ENCODE assay signal across 9 cellular contexts in genomic region chr1:93178418-93178817, GRCh38. TPM values are rescaled to one million over a fixed set of nuclear protein-coding genes. Genes with fewer than 3 reads are reported as not detected.
DNase-seq lines count a peak whose midpoint lies in the region; ATAC-seq and TF ChIP-seq lines count a peak whose summit lies in the region.
"Had no signal": no experiment of that assay in that cellular context is flagged by ENCODE, and none has a peak within 500 bp of the region (broad histone marks: within the 10 kb centered on the region; RNA-seq: fewer than 3 reads in every experiment).

No MANE protein-coding gene starts in this region.

- H3K9me2 ChIP-seq in SU-DHL-6 (replicated peaks; ENCODE audit: insufficient read depth, low read length): no peaks in the 10 kb centered on the region

- ATAC-seq in foreskin keratinocyte (no peak), HG02642 (IDR thresholded peaks at IDR 0.05; ENCODE audit: poor library complexity, unreplicated experiment) (no peak), HG02938 (IDR thresholded peaks at IDR 0.05; ENCODE audit: unreplicated experiment) (no peak)

- no peak overlapping the region for H2AFZ ChIP-seq in SU-DHL-6 (ENCODE audit: low read depth, low read length, severe bottlenecking)

- 31 to 48% (median 39%) methylated on average over 5 of the region's 5 CpGs for WGBS in spleen, 5 donors

- no peaks in the 10 kb centered on the region for H3K9me3 ChIP-seq in SU-DHL-6 (ENCODE audit: insufficient read depth, low read length)
- no peaks in the 10 kb centered on the region for H3K9me3 ChIP-seq in spleen

- peak overlapping the region; percentile 77 for H3K4me2 ChIP-seq in SU-DHL-6 (ENCODE audit: low read depth, low read length, poor library complexity, severe bottlenecking)

- H3K9ac ChIP-seq in SU-DHL-6 (ENCODE audit: low read length): peak overlapping the region; percentile 84

- H3K4me1 ChIP-seq in foreskin keratinocyte (peaks cover 17% of the 10 kb centered on the region), spleen (peaks cover 29 to 81% (median 63%) of the 10 kb centered on the region in 6 donors)

- H3K27ac ChIP-seq in SU-DHL-6 (ENCODE audit: low read depth, low read length) (no peak overlapping the region), foreskin keratinocyte (peak overlapping the region; percentile 88), spleen (peak overlapping the region in 1 of 8 donors; percentile 95)

- H3K27me3 ChIP-seq in SU-DHL-6 (ENCODE audit: low read length) (no peaks in the 10 kb centered on the region), foreskin keratinocyte (no peaks in the 10 kb centered on the region), spleen (replicated peaks in 1 of 7) (no peaks in the 10 kb centered on the region)

- peaks cover 30% of the 10 kb centered on the region for H3F3A ChIP-seq in SU-DHL-6 (ENCODE audit: insufficient read depth)

- peaks cover 18% of the 10 kb centered on the region for H4K20me1 ChIP-seq in SU-DHL-6 (ENCODE audit: low read depth, low read length)

- TF ChIP-seq CTCF in SU-DHL-6 (IDR thresholded peaks at IDR 0.05; ENCODE audit: insufficient read depth, low read length, poor library complexity, severe bottlenecking): no peak
- no peak for TF ChIP-seq CTCF in foreskin keratinocyte (conservative IDR thresholded peaks at IDR 0.05)
- TF ChIP-seq CTCF in spleen (IDR thresholded peaks at IDR 0.05 in 8 of 11, conservative IDR thresholded peaks at IDR 0.05 in 3 of 11): no peak

- DNase-seq in DMS 273 (lab: John Stamatoyannopoulos, UW; ENCODE audit: unreplicated experiment): peak; percentile 55
- DNase-seq in DMS 273 treated with DMSO at 0.1 percent for 48 hours (lab: John Stamatoyannopoulos, UW): no peak
- DNase-seq in foreskin keratinocyte: no peak
- DNase-seq in spleen: no peak
- no peak for DNase-seq in NCI-H2196 treated with DMSO at 0.1 percent for 48 hours (lab: John Stamatoyannopoulos, UW; ENCODE audit: unreplicated experiment)
- DNase-seq: effector CD8-positive, alpha-beta T cell had no signal

- H3K4me3 ChIP-seq in SU-DHL-6 (ENCODE audit: insufficient read depth, low read length, poor library complexity, severe bottlenecking) (peak overlapping the region; percentile 70), spleen (peak overlapping the region in 7 of 8 donors; percentile 66 to 93 (median 89))

- H3K36me3 ChIP-seq in SU-DHL-6 (ENCODE audit: low read length): peaks cover 30% of the 10 kb centered on the region
- peaks cover 0 to 22% (median 0%) of the 10 kb centered on the region in 6 donors for H3K36me3 ChIP-seq in spleen

- TF ChIP-seq POLR2A in spleen (IDR thresholded peaks at IDR 0.05): no peak

- H3K79me2 ChIP-seq in SU-DHL-6 (ENCODE audit: insufficient read depth, low read length): peaks cover 77% of the 10 kb centered on the region

- intact Hi-C loops in spleen (cut with DNase I; ENCODE audit: low total_unique reads): loop anchor here (10.0 kb wide), 1 partner anchor 94 kb away; no protein-coding TSS in a partner anchor

RNA-seq across cellular contexts. Expression of gene TMED5, which starts 1.8 kb away (rescaled TPM):
- total RNA-seq in foreskin keratinocyte: 45.7 and 47.7 TPM in 2 replicates
- 18.0 and 21.5 TPM in 2 replicates for polyA plus RNA-seq in foreskin keratinocyte
- total RNA-seq in spleen: 100 to 1,000 TPM in 1 of 7 donors, 10 to 100 TPM in 6; 49.2 to 102 (median 54.6) TPM
- 10 to 100 TPM; 11.1 to 16.8 (median 14.4) TPM for polyA plus RNA-seq in spleen

RNA-seq across cellular contexts. Expression of gene CCDC18, which starts 2.1 kb away (rescaled TPM):
- total RNA-seq in foreskin keratinocyte (16.3 and 18.8 TPM in 2 replicates), spleen (10 to 100 TPM in 6 of 7 donors, 1 to 10 TPM in 1; 9.5 to 18.2 (median 12.0) TPM)
- polyA plus RNA-seq in foreskin keratinocyte (8.1 and 9.1 TPM in 2 replicates), spleen (10 to 100 TPM in 2 of 3 donors, 1 to 10 TPM in 1; 9.0 to 12.2 (median 10.3) TPM)
